8 cellular contexts compared by ENCODE assay signal in genomic region chr11:102451693-102452460, GRCh38. TPM values are rescaled to one million over a fixed set of nuclear protein-coding genes. Genes with fewer than 3 reads are reported as not detected.
DNase-seq lines count a peak whose midpoint lies in the region; ATAC-seq, FAIRE-seq and TF ChIP-seq lines count a peak whose summit lies in the region.

No MANE protein-coding gene starts in this region.

- peak; percentile 33 for TF ChIP-seq CTCF in RWPE1 (conservative IDR thresholded peaks at IDR 0.05; ENCODE audit: low read depth)
- no peak for TF ChIP-seq CTCF in pancreas (IDR thresholded peaks at IDR 0.05)
- TF ChIP-seq CTCF in tibial nerve (IDR thresholded peaks at IDR 0.05) = peak in 1 of 5 experiments; percentile 9

- under 1% methylated on average over 55 of the region's 55 CpGs for WGBS in HUES64
- 0% methylated on average over 55 of the region's 55 CpGs for WGBS in pancreas, 2 donors
- 0% methylated on average over 44 to 46 of the region's 55 CpGs for WGBS in tibial nerve, 2 donors

- H3K9me3 ChIP-seq in HUES64 (ENCODE audit: insufficient read depth, low read depth, low read length) = no peaks in the 10 kb centered on the region
- no peaks in the 10 kb centered on the region for H3K9me3 ChIP-seq in pancreas
- H3K9me3 ChIP-seq in tibial nerve = no peaks in the 10 kb centered on the region

- H3K4me3 ChIP-seq in HUES64 (ENCODE audit: low read length) (peak overlapping the region; percentile 84), pancreas (peak overlapping the region; percentile 64 to 86 (median 80)), tibial nerve (peak overlapping the region; percentile 62 to 89 (median 86))

- peak in 1 of 2 donors; percentile 64 for TF ChIP-seq POLR2A in tibial nerve (IDR thresholded peaks at IDR 0.05)

- intact Hi-C loops in head of caudate nucleus (cut with DNase I) (loop anchor here (2.0 to 5.0 kb wide), 2 partner anchors 60 to 105 kb away; partner anchors contain the start of gene BIRC2), pancreas (cut with DNase I) (no loop called here)

- peak; percentile 58 for ATAC-seq in GM21423 (IDR thresholded peaks at IDR 0.05; ENCODE audit: unreplicated experiment)
- peak; percentile 60 to 81 (median 74) for ATAC-seq in pancreas

- peak in 1 of 2 donors; percentile 86 for TF ChIP-seq EP300 in tibial nerve (IDR thresholded peaks at IDR 0.05)

- peaks cover 17% of the 10 kb centered on the region for H3K36me3 ChIP-seq in HUES64 (ENCODE audit: insufficient read depth, low read length)
- H3K36me3 ChIP-seq in pancreas = peaks cover 0 to 2% (median 0%) of the 10 kb centered on the region in 3 donors
- peaks cover 0 to 8% (median 0%) of the 10 kb centered on the region in 3 donors for H3K36me3 ChIP-seq in tibial nerve

- no peak for FAIRE-seq in pancreas (lab: Jason Lieb, UNC)

- H3K27me3 ChIP-seq in HUES64 (ENCODE audit: insufficient read depth, low read length) (peaks cover 46% of the 10 kb centered on the region), pancreas (no peaks in the 10 kb centered on the region), tibial nerve (no peaks in the 10 kb centered on the region)

- H3K9ac ChIP-seq in HUES64 (ENCODE audit: low read depth, low read length) = peak overlapping the region; percentile 76

- DNase-seq in DMS53 (lab: John Stamatoyannopoulos, UW) (peak; percentile 94), RWPE1 (ENCODE audit: low spot score) (peak; percentile 36), head of caudate nucleus (peak; percentile 56 to 89 (median 78)), pancreas (peak; percentile 50 to 82 (median 69)), tibial nerve (ENCODE audit: low spot score in 2 of 2) (peak; percentile 38 to 46)
- DNase-seq in activated naive CD4-positive, alpha-beta T cell (lab: John Stamatoyannopoulos, UW) = peak; percentile 24 to 78 (median 54)

- H3K4me1 ChIP-seq in HUES64 (ENCODE audit: insufficient read depth, low read length) (peaks cover 44% of the 10 kb centered on the region), pancreas (peaks cover 3 to 28% (median 27%) of the 10 kb centered on the region in 3 donors), tibial nerve (peaks cover 0 to 57% (median 12%) of the 10 kb centered on the region in 4 donors)

- H3K27ac ChIP-seq in HUES64 (ENCODE audit: low read depth, low read length) = peak overlapping the region; percentile 88; the same call in 1 of the 2 replicates
- H3K27ac ChIP-seq in RWPE1 = peak overlapping the region; percentile 97
- H3K27ac ChIP-seq in pancreas = peak overlapping the region; percentile 83 to 97 (median 94)
- peak overlapping the region; percentile 72 to 98 (median 92) for H3K27ac ChIP-seq in tibial nerve

- CTCF ChIA-PET in RWPE1 (lab: Yijun Ruan, JAX) = interaction anchor here (0.5 to 1.8 kb wide), 4 partner anchors 40 to 195 kb away, joined by 3 to 7 read pairs (median 4); no protein-coding TSS in a partner anchor

- POLR2A ChIA-PET in RWPE1 (lab: Yijun Ruan, JAX; ENCODE audit: low non-redundant PET) = no interaction called here

RNA-seq across cellular contexts. Expression of gene TMEM123, which starts 0.7 kb away (rescaled TPM):
- 102 TPM for polyA plus RNA-seq in HUES64 (2013, experiment 1 of 2)
- 134 TPM for polyA plus RNA-seq in HUES64 (2013, experiment 2 of 2)
- total RNA-seq in pancreas (100 to 1,000 TPM in 2 of 6 donors, 10 to 100 TPM in 4; 41.9 to 122 (median 63.0) TPM), tibial nerve (100 to 1,000 TPM; 145 to 196 (median 181) TPM)
- 10 to 100 TPM; 18.7 to 39.0 TPM for polyA plus RNA-seq in pancreas

Comparison
In these comparisons a context has a peak if more than half of its experiments do, and no peak if none do; other contexts are left out.
1. Peak in every context shown above with its lines: DNase-seq, ATAC-seq, H3K4me3 ChIP-seq and H3K27ac ChIP-seq.
2. DNase-seq: peak in every context shown above with its lines; median percentile 94 in DMS53; 78 in head of caudate nucleus; 69 in pancreas; 54 in activated naive CD4-positive, alpha-beta T cell; 42 in tibial nerve; 36 in RWPE1.